Comparison of ENCODE assay signal across 8 cellular contexts in genomic region chr4:56799824-56800756, GRCh38. TPM values are rescaled to one million over a fixed set of nuclear protein-coding genes. Genes with fewer than 3 reads are reported as not detected.
A peak's percentile ranks its signal among the peaks of the same experiment; 100 is the strongest.
DNase-seq lines count a peak whose midpoint lies in the region; FAIRE-seq and TF ChIP-seq lines count a peak whose summit lies in the region.

No MANE protein-coding gene starts in this region.

- no peak overlapping the region for H3K14ac ChIP-seq in neuronal stem cell (ENCODE audit: low read length)

- H2BK5ac ChIP-seq in neuronal stem cell (ENCODE audit: low read length), result no peak overlapping the region

- FAIRE-seq in H54 (lab: Jason Lieb, UNC), result no peak

- H3K4me3 ChIP-seq in neuronal stem cell (ENCODE audit: low read length in 2 of 2), result peak overlapping the region; percentile 47 to 74
- H3K4me3 ChIP-seq in subcutaneous abdominal adipose tissue (ENCODE audit: low read depth in 1 of 5, low read length in 5 of 5), result peak overlapping the region; percentile 82 to 98 (median 83)

- no peaks in the 10 kb centered on the region for H3K36me3 ChIP-seq in neuronal stem cell (replicated peaks in 1 of 2; ENCODE audit: control insufficient read depth in 2 of 2, insufficient read depth in 2 of 2, low read length in 2 of 2)
- no peaks in the 10 kb centered on the region for H3K36me3 ChIP-seq in subcutaneous abdominal adipose tissue (ENCODE audit: control insufficient read depth in 5 of 5, insufficient read depth in 5 of 5, low read length in 5 of 5)

- H3K4me2 ChIP-seq in neuronal stem cell (ENCODE audit: insufficient read depth, low read length, poor library complexity, severe bottlenecking), result peak overlapping the region; percentile 85

- no peak overlapping the region for H4K8ac ChIP-seq in neuronal stem cell (ENCODE audit: low read depth, low read length)

- H3K4ac ChIP-seq in neuronal stem cell (ENCODE audit: low read length), result no peak overlapping the region

- H3K9me3 ChIP-seq in neuronal stem cell (replicated peaks in 1 of 2; ENCODE audit: control insufficient read depth in 2 of 2, insufficient read depth in 1 of 2, low read depth in 1 of 2, low read length in 2 of 2), result no peaks in the 10 kb centered on the region
- no peaks in the 10 kb centered on the region for H3K9me3 ChIP-seq in subcutaneous abdominal adipose tissue (ENCODE audit: control insufficient read depth in 5 of 5, low read length in 5 of 5)

- WGBS in neuronal stem cell (ENCODE audit: extremely low coverage in 2 of 2, insufficient read length in 2 of 2, insufficient replicate concordance in 1 of 2), 2 donors, result no CpG with 5 or more reads among the region's 19 CpGs

- H2AFZ ChIP-seq in neuronal stem cell (ENCODE audit: low read length), result peak overlapping the region; percentile 86

- peak overlapping the region; percentile 72 for H3K18ac ChIP-seq in neuronal stem cell (ENCODE audit: low read length)

- no peak overlapping the region for H2BK15ac ChIP-seq in neuronal stem cell (ENCODE audit: low read length)

- H2BK120ac ChIP-seq in neuronal stem cell (ENCODE audit: low read depth, low read length), result no peak overlapping the region

- H3K27ac ChIP-seq in neuronal stem cell (replicated peaks; ENCODE audit: low read length), result no peak overlapping the region
- H3K27ac ChIP-seq in subcutaneous abdominal adipose tissue (ENCODE audit: low read depth, low read length), result peak overlapping the region; percentile 45

- H3K23ac ChIP-seq in neuronal stem cell (ENCODE audit: low read depth, low read length, poor library complexity), result no peak overlapping the region

- TF ChIP-seq POLR2A in H54 (IDR thresholded peaks at IDR 0.05; ENCODE audit: low read depth, low read length), result no peak

- H3K79me1 ChIP-seq in neuronal stem cell (ENCODE audit: low read depth, low read length), result no peaks in the 10 kb centered on the region

- H2BK12ac ChIP-seq in neuronal stem cell (ENCODE audit: low read length), result no peak overlapping the region

- DNase-seq in ELF-1 (ENCODE audit: low read depth, low spot score), result peak; percentile 90
- peak; percentile 64 for DNase-seq in H54 (ENCODE audit: insufficient read length, low spot score)
- peak; percentile 84 for DNase-seq in LoVo (ENCODE audit: low spot score)
- DNase-seq in SHP77 treated with DMSO at 0.1 percent for 48 hours (lab: John Stamatoyannopoulos, UW), result peak; percentile 76
- peak; percentile 83 for DNase-seq in activated gamma-delta T cell treated with Interleukin-2 at 50 U/mL for 16 hours
- DNase-seq in foreskin melanocyte, result peak; percentile 72
- peak; percentile 69 for DNase-seq in neuronal stem cell (ENCODE audit: low spot score)

- no peaks in the 10 kb centered on the region for H3K4me1 ChIP-seq in neuronal stem cell (ENCODE audit: control insufficient read depth in 2 of 2, insufficient read depth in 1 of 2, low read depth in 1 of 2, low read length in 2 of 2)
- peaks cover 0 to 7% (median 6%) of the 10 kb centered on the region in 5 donors for H3K4me1 ChIP-seq in subcutaneous abdominal adipose tissue (ENCODE audit: control insufficient read depth in 5 of 5, insufficient read depth in 5 of 5, low read length in 5 of 5)

- H3K27me3 ChIP-seq in neuronal stem cell (ENCODE audit: control insufficient read depth in 3 of 3, insufficient read depth in 3 of 3, low read depth in 1 of 3, low read length in 3 of 3) (peaks cover 0 to 3% (median 0%) of the 10 kb centered on the region in 3 experiments), subcutaneous abdominal adipose tissue (ENCODE audit: control insufficient read depth in 5 of 5, insufficient read depth in 4 of 5, low read length in 5 of 5) (peaks cover 0 to 8% (median 0%) of the 10 kb centered on the region in 5 donors)

- H3K9ac ChIP-seq in neuronal stem cell (ENCODE audit: low read depth, low read length, poor library complexity), result no peak overlapping the region
- H3K9ac ChIP-seq in subcutaneous abdominal adipose tissue (ENCODE audit: low read length in 5 of 5), result peak overlapping the region; percentile 38 to 89 (median 77)

- no peak overlapping the region for H4K91ac ChIP-seq in neuronal stem cell (ENCODE audit: low read depth, low read length, poor library complexity)

- H2AK5ac ChIP-seq in neuronal stem cell (ENCODE audit: low read depth, low read length), result no peak overlapping the region

RNA-seq across cellular contexts. Expression of gene SPINK2, which starts 21.4 kb away (rescaled TPM):
- polyA plus RNA-seq in neuronal stem cell (2013, experiment 1 of 2), result 0.47 TPM
- 0.82 TPM for polyA plus RNA-seq in neuronal stem cell (2013, experiment 2 of 2)
